In the genomic region with DNA sequence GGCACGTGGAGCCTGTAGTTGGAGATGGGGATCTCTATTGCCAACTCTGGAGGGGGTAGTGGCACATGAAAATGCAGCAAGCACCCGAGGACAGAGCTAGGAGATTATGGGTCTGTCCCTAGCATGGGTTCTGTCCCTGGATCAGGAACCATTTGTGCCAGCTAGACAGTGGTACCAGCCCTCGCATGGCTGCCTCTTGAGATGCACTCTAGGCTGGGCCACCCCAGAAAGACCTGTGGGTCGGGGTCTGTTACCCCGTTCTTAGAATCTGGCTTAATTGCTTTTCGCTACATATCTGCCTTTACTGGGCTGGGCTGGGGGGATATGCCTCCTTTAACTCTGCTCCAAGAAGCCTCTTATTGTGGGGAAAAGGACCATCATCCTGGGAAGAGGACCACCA, we compare ENCODE assay signal across 30 cellular contexts. TPM values are rescaled to one million over a fixed set of nuclear protein-coding genes. Genes with fewer than 3 reads are reported as not detected.
"Had no signal": no experiment of that assay in that cellular context is flagged by ENCODE, and none has a peak within 500 bp of the region (broad histone marks: within the 10 kb centered on the region; RNA-seq: fewer than 3 reads in every experiment).

No MANE protein-coding gene starts in this region.

- H2AFZ ChIP-seq: neural progenitor cell, parathyroid adenoma had no signal

- H3K27ac ChIP-seq: neural progenitor cell, ovary, parathyroid adenoma, psoas muscle, right lobe of liver, sigmoid colon, suprapubic skin, testis, tibial artery, transverse colon, upper lobe of right lung, uterus had no signal

- H3K4me3 ChIP-seq: neural progenitor cell, ovary, psoas muscle, right lobe of liver, sigmoid colon, suprapubic skin, testis, tibial artery, transverse colon, upper lobe of right lung, uterus had no signal

- H3K36me3 ChIP-seq: neural progenitor cell, ovary, right lobe of liver, sigmoid colon, suprapubic skin, tibial artery, transverse colon, upper lobe of right lung, uterus had no signal

- ATAC-seq: naive thymus-derived CD8-positive, alpha-beta T cell; natural killer cell treated with Interleukin-12 subunit alpha and Interleukin-12 subunit beta and Interleukin-15 and Interleukin-18, amount 100 ng/mL, for 72 hours; psoas muscle; right cardiac atrium; right lobe of liver; stimulated activated naive CD8-positive, alpha-beta T cell treated with anti-CD3 and anti-CD28 coated beads, Interleukin-15, amount 100 ng/mL, for 72 hours; stimulated activated naive CD8-positive, alpha-beta T cell treated with anti-CD3 and anti-CD28 coated beads, Interleukin-15, Interleukin-2, amounts not matched to agents 100 U/mL and 50 U/mL, for 24 hours; upper lobe of right lung had no signal

- H3K9me3 Mint-ChIP-seq: natural killer cell treated with Interleukin-12 subunit alpha and Interleukin-12 subunit beta and Interleukin-15 and Interleukin-18, amount 100 ng/mL, for 72 hours; type B pancreatic cell had no signal

- H3K27me3 ChIP-seq: neural progenitor cell, ovary, right lobe of liver, sigmoid colon, suprapubic skin, testis, tibial artery, transverse colon, upper lobe of right lung, uterus had no signal

- H3K36me3 Mint-ChIP-seq: naive thymus-derived CD8-positive, alpha-beta T cell; natural killer cell treated with Interleukin-12 subunit alpha and Interleukin-12 subunit beta and Interleukin-15 and Interleukin-18, amount 100 ng/mL, for 72 hours; neural progenitor cell; stimulated activated effector memory CD8-positive, alpha-beta T cell treated with anti-CD3 and anti-CD28 coated beads, Interleukin-12 subunit alpha, Interleukin-12 subunit beta, amount 100 ng/mL, for 72 hours; type B pancreatic cell had no signal

- H3K4me3 Mint-ChIP-seq: naive thymus-derived CD8-positive, alpha-beta T cell; natural killer cell treated with Interleukin-12 subunit alpha and Interleukin-12 subunit beta and Interleukin-15 and Interleukin-18, amount 100 ng/mL, for 72 hours; nephron progenitor cell; neural progenitor cell; stimulated activated effector memory CD8-positive, alpha-beta T cell treated with anti-CD3 and anti-CD28 coated beads, Interleukin-12 subunit alpha, Interleukin-12 subunit beta, amount 100 ng/mL, for 72 hours; stimulated activated naive CD8-positive, alpha-beta T cell treated with anti-CD3 and anti-CD28 coated beads, Interleukin-15, amount 100 ng/mL, for 72 hours; type B pancreatic cell had no signal

- H3K9ac ChIP-seq: neural progenitor cell, parathyroid adenoma had no signal

- H3K4me2 ChIP-seq: neural progenitor cell had no signal

- H3K4me1 ChIP-seq: neural progenitor cell, parathyroid adenoma, right lobe of liver, testis, transverse colon, upper lobe of right lung, uterus had no signal

- H3K9me3 ChIP-seq: ovary, psoas muscle, right lobe of liver, sigmoid colon, suprapubic skin, testis, tibial artery, transverse colon, upper lobe of right lung, uterus had no signal

- FAIRE-seq: small intestine had no signal

- H3K27ac Mint-ChIP-seq: naive thymus-derived CD8-positive, alpha-beta T cell; natural killer cell treated with Interleukin-12 subunit alpha and Interleukin-12 subunit beta and Interleukin-15 and Interleukin-18, amount 100 ng/mL, for 72 hours; nephron progenitor cell; progenitor cell of endocrine pancreas; stimulated activated effector memory CD8-positive, alpha-beta T cell treated with anti-CD3 and anti-CD28 coated beads, Interleukin-12 subunit alpha, Interleukin-12 subunit beta, amount 100 ng/mL, for 72 hours; stimulated activated naive CD8-positive, alpha-beta T cell treated with anti-CD3 and anti-CD28 coated beads, Interleukin-15, amount 100 ng/mL, for 72 hours; type B pancreatic cell had no signal

- H3K79me2 ChIP-seq: parathyroid adenoma had no signal

- DNase-seq: naive thymus-derived CD8-positive, alpha-beta T cell; nephron progenitor cell; occipital lobe; ovary; posterior cingulate gyrus; psoas muscle; right cardiac atrium; right lobe of liver; sigmoid colon; small intestine; stimulated activated CD4-positive, alpha-beta T cell treated with anti-CD3 and anti-CD28 coated beads, Interleukin-15, amount 100 ng/mL, for 24 hours; stimulated activated CD4-positive, alpha-beta T cell treated with anti-CD3 and anti-CD28 coated beads, Interleukin-2, amount 100 ng/mL, for 24 hours; stimulated activated CD4-positive, alpha-beta T cell treated with anti-CD3 and anti-CD28 coated beads, Interleukin-2, amount 100 ng/mL, for 48 hours; stimulated activated CD4-positive, alpha-beta T cell treated with anti-CD3 and anti-CD28 coated beads, Interleukin-4, amount 100 ng/mL, for 24 hours; stimulated activated naive CD4-positive, alpha-beta T cell; stimulated activated naive CD8-positive, alpha-beta T cell treated with anti-CD3 and anti-CD28 coated beads, Interleukin-15, amount 100 ng/mL, for 72 hours; stimulated activated naive CD8-positive, alpha-beta T cell treated with anti-CD3 and anti-CD28 coated beads, Interleukin-15, Interleukin-2, amounts not matched to agents 100 U/mL and 50 U/mL, for 24 hours; substantia nigra; testis; tibial artery; transverse colon; upper lobe of right lung; uterus had no signal

RNA-seq across cellular contexts. Expression of a gene that starts 54.5 kb away (rescaled TPM):
- total RNA-seq: naive thymus-derived CD8-positive, alpha-beta T cell had no signal
- polyA plus RNA-seq: naive thymus-derived CD8-positive, alpha-beta T cell had no signal
